ENCODE assay signal across 7 cellular contexts in genomic region chr19:28042516-28042915, GRCh38.
"Had no signal": no experiment of that assay in that cellular context is flagged by ENCODE, and none has a peak within 500 bp of the region (broad histone marks: within the 10 kb centered on the region; RNA-seq: fewer than 3 reads in every experiment).

No MANE protein-coding gene starts in this region.

- DNase-seq: H9, HCEC 1CT, IMR-90 had no signal

- H3K4me3 Mint-ChIP-seq: GM23338, H9 had no signal

- ATAC-seq: GM23338 had no signal

- H3K4me1 Mint-ChIP-seq: GM23338, H9 had no signal

- FAIRE-seq: H1, H54, HTR-8/SVneo had no signal

- H3K27ac Mint-ChIP-seq: GM23338, H9 had no signal

- H3K4me3 ChIP-seq: GM23338 had no signal
